ENCODE assay signal across 8 cellular contexts in the genomic region with DNA sequence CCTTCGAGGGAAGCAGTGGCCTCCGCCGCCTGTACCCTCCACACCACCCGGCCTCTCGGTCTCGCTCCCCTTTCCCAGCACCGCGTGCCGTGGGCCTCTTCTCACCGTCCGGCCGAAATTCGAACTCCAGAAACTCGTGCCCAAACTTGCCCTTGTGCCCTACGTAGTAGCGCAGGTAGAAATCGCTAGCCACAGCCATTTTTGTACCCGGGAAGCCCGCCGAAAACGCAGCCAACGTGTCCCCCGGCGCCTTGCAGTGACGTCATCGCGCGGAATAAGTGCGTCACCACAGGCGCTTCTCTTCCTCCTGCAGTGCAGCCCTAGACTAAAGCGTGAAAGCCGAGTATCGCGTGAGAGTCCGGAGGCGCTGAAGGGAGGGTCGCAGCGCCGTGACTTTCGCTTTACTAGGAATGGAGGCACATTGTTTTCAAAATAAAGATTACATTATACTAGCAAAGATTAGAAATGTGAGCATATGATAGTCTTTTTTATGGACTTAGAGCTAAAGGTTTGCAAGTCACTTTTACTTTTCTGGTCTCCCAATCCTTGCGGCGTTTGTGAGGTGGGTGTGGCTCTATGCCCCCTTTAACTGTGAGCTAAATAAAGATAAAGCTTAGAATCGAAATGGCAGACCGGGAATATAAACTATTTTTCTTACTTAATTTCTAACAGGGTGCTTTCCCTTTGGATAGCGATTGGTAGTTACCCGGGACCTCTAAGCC. TPM values are rescaled to one million over a fixed set of nuclear protein-coding genes. Genes with fewer than 3 reads are reported as not detected.
DNase-seq lines count a peak whose midpoint lies in the region; TF ChIP-seq lines count a peak whose summit lies in the region.

A gene (minus strand): TSS at position 276 of the 722 bp plus-strand sequence. CDS start 77 bp downstream, at position 199.

- peaks cover 11% of the 10 kb centered on the region; the same call in 1 of the 2 replicates for H3K79me2 ChIP-seq in H9 (ENCODE audit: insufficient read depth, low read length)

- peak within 1 kb of the TSS; percentile 100 for H3K14ac ChIP-seq in H9 (ENCODE audit: insufficient read depth, low read length)

- H4K5ac ChIP-seq in H9 (ENCODE audit: insufficient read length, low read depth, low read length), result peak within 1 kb of the TSS; percentile 72

- H2BK5ac ChIP-seq in H9 (ENCODE audit: insufficient read length, low read length), result peak within 1 kb of the TSS; percentile 91

- H3K27ac ChIP-seq in H9 (ENCODE audit: insufficient read length, low read depth, low read length), result no peak within 1 kb of the TSS

- peak within 1 kb of the TSS; percentile 72 for H2BK12ac ChIP-seq in H9 (ENCODE audit: insufficient read length, low read depth, low read length)

- H4K20me1 ChIP-seq in H9 (ENCODE audit: control insufficient read depth, insufficient read depth, insufficient read length), result no peaks in the 10 kb centered on the region

- peak within 1 kb of the TSS; percentile 83 for H2BK120ac ChIP-seq in H9 (ENCODE audit: low read depth, low read length, poor library complexity, severe bottlenecking)

- peaks cover 2% of the 10 kb centered on the region; the same call in 1 of the 2 replicates for H3K27me3 Mint-ChIP-seq in H9 (ENCODE audit: low read depth)
- peaks cover 3% of the 10 kb centered on the region for H3K27me3 Mint-ChIP-seq in nephron (ENCODE audit: low read depth)
- H3K27me3 Mint-ChIP-seq in stimulated activated naive CD8-positive, alpha-beta T cell treated with anti-CD3 and anti-CD28 coated beads, Interleukin-15, Interleukin-2, amounts not matched to agents 100 ng/mL and 50 ng/mL, for 24 hours, result no peaks in the 10 kb centered on the region

- H3K4me3 ChIP-seq in MG63 (peak within 1 kb of the TSS; percentile 95), fibroblast of the aortic adventitia (ENCODE audit: low read depth, low read length) (peak within 1 kb of the TSS; percentile 96)

- peak within 1 kb of the TSS; percentile 100 for H3K27ac Mint-ChIP-seq in H9
- peak within 1 kb of the TSS; percentile 98 to 100 (median 99) for H3K27ac Mint-ChIP-seq in nephron
- H3K27ac Mint-ChIP-seq in stimulated activated naive CD8-positive, alpha-beta T cell treated with anti-CD3 and anti-CD28 coated beads, Interleukin-15, Interleukin-2, amounts not matched to agents 100 ng/mL and 50 ng/mL, for 24 hours, result peak within 1 kb of the TSS; percentile 99

- no peak within 1 kb of the TSS for H4K8ac ChIP-seq in H9 (replicated peaks; ENCODE audit: insufficient read length, low read depth, low read length)

- no peak within 1 kb of the TSS for H2AK5ac ChIP-seq in H9 (ENCODE audit: insufficient read length, low read length)

- no peaks in the 10 kb centered on the region for H3K9me3 ChIP-seq in H9 (ENCODE audit: control insufficient read depth, low read depth, low read length)
- H3K9me3 ChIP-seq in MG63, result no peaks in the 10 kb centered on the region

- peaks cover 6 to 38% (median 36%) of the 10 kb centered on the region in 3 experiments; a peak in 6 of 7 replicates for H3K36me3 Mint-ChIP-seq in H9 (ENCODE audit: insufficient read depth in 1 of 3, low read depth in 3 of 3)
- H3K36me3 Mint-ChIP-seq in nephron (ENCODE audit: low read depth), result peaks cover 4% of the 10 kb centered on the region
- H3K36me3 Mint-ChIP-seq in stimulated activated naive CD8-positive, alpha-beta T cell treated with anti-CD3 and anti-CD28 coated beads, Interleukin-15, Interleukin-2, amounts not matched to agents 100 ng/mL and 50 ng/mL, for 24 hours (ENCODE audit: low read depth), result peaks cover 45% of the 10 kb centered on the region

- no peak within 1 kb of the TSS for H2BK15ac ChIP-seq in H9 (ENCODE audit: low read depth, low read length)

- WGBS in H9 (ENCODE audit: extremely low coverage, insufficient read length, low lambda C conversion rate), result no CpG with 5 or more reads among the region's 46 CpGs

- peak within 1 kb of the TSS; percentile 86 for H3T11ph ChIP-seq in H9 (ENCODE audit: low read length)

- no peak within 1 kb of the TSS for H3K23ac ChIP-seq in H9 (ENCODE audit: insufficient read length, low read depth, low read length)

- H3K79me1 ChIP-seq in H9 (ENCODE audit: insufficient read depth, low read depth, low read length, poor library complexity, severe bottlenecking), result no peaks in the 10 kb centered on the region

- H3K4me3 Mint-ChIP-seq in H9 (peak within 1 kb of the TSS; percentile 100), nephron (peak within 1 kb of the TSS; percentile 100)
- H3K4me3 Mint-ChIP-seq in stimulated activated naive CD8-positive, alpha-beta T cell treated with anti-CD3 and anti-CD28 coated beads, Interleukin-15, Interleukin-2, amounts not matched to agents 100 ng/mL and 50 ng/mL, for 24 hours, result peak within 1 kb of the TSS; percentile 98

- peak within 1 kb of the TSS; percentile 99 for H3K18ac ChIP-seq in H9 (ENCODE audit: insufficient read length, low read depth, low read length)

- H3K9ac ChIP-seq in H9 (ENCODE audit: extremely low read depth, insufficient read length, low read length), result peak within 1 kb of the TSS; percentile 99

- peaks cover 4% of the 10 kb centered on the region for H3K23me2 ChIP-seq in H9 (ENCODE audit: insufficient read length, low read depth, low read length, poor library complexity, severe bottlenecking)

- no peaks in the 10 kb centered on the region for H3K4me1 ChIP-seq in H9 (ENCODE audit: insufficient read depth, low read length)

- DNase-seq in ELR (ENCODE audit: low read depth), result peak; percentile 98
- peak; percentile 98 for DNase-seq in H9
- DNase-seq in MG63, result peak; percentile 95
- DNase-seq in SHP77 treated with DMSO at 0.1 percent for 48 hours (lab: John Stamatoyannopoulos, UW), result peak; percentile 62
- DNase-seq in activated effector memory CD4-positive, alpha-beta T cell treated with anti-CD3 and anti-CD28 coated beads, Interleukin-2, amount 50 U/mL, for 16 hours, result peak; percentile 99
- DNase-seq in fibroblast of the aortic adventitia (ENCODE audit: low read depth), result peak; percentile 97

- H3K9me3 Mint-ChIP-seq in H9 (peaks cover 0 to 3% of the 10 kb centered on the region in 2 experiments; a peak in 2 of 5 replicates), nephron (no peaks in the 10 kb centered on the region)
- H3K9me3 Mint-ChIP-seq in stimulated activated naive CD8-positive, alpha-beta T cell treated with anti-CD3 and anti-CD28 coated beads, Interleukin-15, Interleukin-2, amounts not matched to agents 100 ng/mL and 50 ng/mL, for 24 hours, result no peaks in the 10 kb centered on the region

- peak within 1 kb of the TSS; percentile 86 for H3K4me2 ChIP-seq in H9 (ENCODE audit: insufficient read depth, insufficient read length, low read length)

- H4K91ac ChIP-seq in H9 (ENCODE audit: insufficient read length, low read depth, low read length), result no peak within 1 kb of the TSS

- peak within 1 kb of the TSS; percentile 71 for H3K56ac ChIP-seq in H9 (ENCODE audit: insufficient read length, low read depth, low read length)

- no peak within 1 kb of the TSS for H2BK20ac ChIP-seq in H9 (ENCODE audit: low read depth, low read length, poor library complexity, severe bottlenecking)

- H3K36me3 ChIP-seq in MG63, result peaks cover 30% of the 10 kb centered on the region

- peak within 1 kb of the TSS; percentile 13; the same call in 1 of the 2 replicates for H3K4ac ChIP-seq in H9 (ENCODE audit: low read depth, low read length)

- H3K27me3 ChIP-seq in H9 (ENCODE audit: insufficient read depth, low read length) (no peaks in the 10 kb centered on the region), MG63 (no peaks in the 10 kb centered on the region)

- peaks cover 15 to 18% of the 10 kb centered on the region in 2 experiments for H3K4me1 Mint-ChIP-seq in H9
- peaks cover 24% of the 10 kb centered on the region for H3K4me1 Mint-ChIP-seq in nephron
- peaks cover 42% of the 10 kb centered on the region for H3K4me1 Mint-ChIP-seq in stimulated activated naive CD8-positive, alpha-beta T cell treated with anti-CD3 and anti-CD28 coated beads, Interleukin-15, Interleukin-2, amounts not matched to agents 100 ng/mL and 50 ng/mL, for 24 hours (ENCODE audit: low read depth)

- H2AFZ ChIP-seq in H9 (ENCODE audit: low read length), result peak within 1 kb of the TSS; percentile 60

- TF ChIP-seq CTCF in H9 (conservative IDR thresholded peaks at IDR 0.05) (no peak), fibroblast of the aortic adventitia (IDR thresholded peaks at IDR 0.05; ENCODE audit: insufficient read depth, low read length) (no peak), nephron (IDR thresholded peaks at IDR 0.05; ENCODE audit: unreplicated experiment in 3 of 3) (no peak)

RNA-seq across cellular contexts. Expression of the gene that starts here (rescaled TPM):
- total RNA-seq in H9 (2021), result 64.5 and 66.6 TPM in 2 replicates
- 39.7 and 42.7 TPM in 2 replicates for total RNA-seq in MG63 (2014; rRNA removed; shearing (Covaris generic); ENCODE audit: low replicate concordance)
- total RNA-seq in fibroblast of the aortic adventitia (ENCODE audit: low replicate concordance), result 31.7 and 36.6 TPM in 2 replicates
